ENCODE assay signal across 9 cellular contexts in genomic region chr2:127749537-127749936, GRCh38. TPM values are rescaled to one million over a fixed set of nuclear protein-coding genes. Genes with fewer than 3 reads are reported as not detected.
DNase-seq lines count a peak whose midpoint lies in the region; ATAC-seq, FAIRE-seq and TF ChIP-seq lines count a peak whose summit lies in the region.
"Not testable (repeated sequence)": the region's sequence is repeated elsewhere in the genome, so short reads cannot be mapped to it uniquely, and the experiment has no call there.
"Had no signal": no experiment of that assay in that cellular context is flagged by ENCODE, and none has a peak within 500 bp of the region (broad histone marks: within the 10 kb centered on the region; RNA-seq: fewer than 3 reads in every experiment).

No MANE protein-coding gene starts in this region.

- H3K36me3 Mint-ChIP-seq in CD14-positive monocyte: peaks cover 39 to 45% of the 10 kb centered on the region in 2 donors
- not testable (repeated sequence) for H3K36me3 Mint-ChIP-seq in memory B cell

- peak overlapping the region; percentile 43 to 86 (median 73) for H3K27ac Mint-ChIP-seq in CD14-positive monocyte
- peak overlapping the region; percentile 43 for H3K27ac Mint-ChIP-seq in memory B cell

- peak overlapping the region; percentile 35 to 53 for H3K4me3 Mint-ChIP-seq in CD14-positive monocyte
- H3K4me3 Mint-ChIP-seq in memory B cell: peak overlapping the region; percentile 3

- intact Hi-C loops in CD14-positive monocyte (cut with micrococcal nuclease): not testable (repeated sequence)

- not testable (repeated sequence) for H3K27me3 ChIP-seq in bronchial epithelial cell (ENCODE audit: control insufficient read depth, insufficient read depth, low read length)

- not testable (repeated sequence) for DNase-seq in CD14-positive monocyte (ENCODE audit: low spot score)
- DNase-seq in SK-MEL-5 (ENCODE audit: low read depth, low spot score): peak; percentile 8
- DNase-seq in bronchial epithelial cell (ENCODE audit: low read depth): peak; percentile 47
- DNase-seq in memory B cell (ENCODE audit: low spot score in 2 of 2): peak; percentile 11 to 61

- TF ChIP-seq CTCF in CD14-positive monocyte (IDR thresholded peaks at IDR 0.05); bronchial epithelial cell (IDR thresholded peaks at IDR 0.05; ENCODE audit: insufficient read depth, low read length, severe bottlenecking): not testable (repeated sequence)

- ATAC-seq in GM18870 (IDR thresholded peaks at IDR 0.05; ENCODE audit: unreplicated experiment): peak; percentile 99
- ATAC-seq in GM21526 (IDR thresholded peaks at IDR 0.05; ENCODE audit: low FRiP score, unreplicated experiment): peak; percentile 95
- peak; percentile 99 for ATAC-seq in HG02981 (IDR thresholded peaks at IDR 0.05; ENCODE audit: unreplicated experiment)
- ATAC-seq in HG03575 (IDR thresholded peaks at IDR 0.05; ENCODE audit: extremely low read depth, insufficient number of reproducible peaks, low FRiP score, unreplicated experiment): peak; percentile 94
- ATAC-seq in memory B cell (ENCODE audit: low read depth): peak; percentile 99

- not testable (repeated sequence) for H3K27me3 Mint-ChIP-seq in CD14-positive monocyte (ENCODE audit: low read depth in 3 of 3); memory B cell

- not testable (repeated sequence) for H3K36me3 ChIP-seq in bronchial epithelial cell (ENCODE audit: control insufficient read depth, insufficient read depth, low read length)

- not testable (repeated sequence) for H3K9me3 Mint-ChIP-seq in CD14-positive monocyte, memory B cell

- in situ Hi-C loops in SK-MEL-5 (cut with HindIII; ENCODE audit: low pct_unique_long_range_greater_than_20kb, low sequenced_read_pairs): not testable (repeated sequence)

- not testable (repeated sequence) for FAIRE-seq in bronchial epithelial cell (lab: Jason Lieb, UNC)

- not testable (repeated sequence) for H3K4me3 ChIP-seq in bronchial epithelial cell (ENCODE audit: low read depth, low read length)

- not testable (repeated sequence) for H3K4me1 Mint-ChIP-seq in CD14-positive monocyte, memory B cell

RNA-seq across cellular contexts. Expression of gene SFT2D3, which starts 48.2 kb away (rescaled TPM):
- polyA plus RNA-seq in CD14-positive monocyte: 1 to 10 TPM in 1 of 2 donors, not detected in 1; 3.8 TPM
- 6.5 and 9.7 TPM in 2 replicates for total RNA-seq in SK-MEL-5 (2014; rRNA removed; shearing (Covaris generic))
- polyA plus RNA-seq in SK-MEL-5 (2015; cell fraction: cytosol; rRNA removed): 10.5 and 11.8 TPM in 2 replicates
- polyA plus RNA-seq in SK-MEL-5 (2015; cell fraction: nucleus; rRNA removed): 7.7 and 9.1 TPM in 2 replicates
- 3.2 and 5.0 TPM in 2 replicates for total RNA-seq in bronchial epithelial cell
- polyA plus RNA-seq: GM23338 had no signal
